ENCODE assay signal across 8 cellular contexts in genomic region chr15:31341501-31342195, GRCh38. TPM values are rescaled to one million over a fixed set of nuclear protein-coding genes. Genes with fewer than 3 reads are reported as not detected.
DNase-seq lines count a peak whose midpoint lies in the region; ATAC-seq, FAIRE-seq and TF ChIP-seq lines count a peak whose summit lies in the region.

No MANE protein-coding gene starts in this region.

- no peaks in the 10 kb centered on the region for H3K27me3 Mint-ChIP-seq in CD8-positive, alpha-beta T cell (ENCODE audit: low read depth)

- no peak for TF ChIP-seq CTCF in CD8-positive, alpha-beta T cell (IDR thresholded peaks at IDR 0.05)
- no peak for TF ChIP-seq CTCF in MM.1S (IDR thresholded peaks at IDR 0.05; ENCODE audit: low read length)
- no peak for TF ChIP-seq CTCF in K562 (IDR thresholded peaks at IDR 0.05 in 2 of 3, conservative IDR thresholded peaks at IDR 0.05 in 1 of 3; ENCODE audit: insufficient read depth in 2 of 3, low read depth in 1 of 3, low read length in 3 of 3)
- no peak for TF ChIP-seq CTCF in neutrophil (IDR thresholded peaks at IDR 0.05)
- TF ChIP-seq CTCF in GM20000 (IDR thresholded peaks at IDR 0.05; ENCODE audit: extremely low read depth, missing control alignments): no peak

- no peaks in the 10 kb centered on the region for H3K9me3 Mint-ChIP-seq in CD8-positive, alpha-beta T cell

- no peaks in the 10 kb centered on the region for H3K27me3 ChIP-seq in CD8-positive, alpha-beta T cell (ENCODE audit: insufficient read depth, low read length)
- H3K27me3 ChIP-seq in MM.1S (replicated peaks; ENCODE audit: insufficient read depth, low read length) (no peaks in the 10 kb centered on the region), K562 (ENCODE audit: control insufficient read depth in 2 of 2, insufficient read depth in 2 of 2, low read length in 2 of 2) (peaks cover 0 to 13% of the 10 kb centered on the region in 2 experiments; a peak in 2 of 5 replicates), neutrophil (no peaks in the 10 kb centered on the region)

- H3K4me3 ChIP-seq in CD8-positive, alpha-beta T cell (ENCODE audit: low read depth, low read length): no peak overlapping the region
- H3K4me3 ChIP-seq in MM.1S (ENCODE audit: low read length) (no peak overlapping the region), K562 (no peak overlapping the region), neutrophil (ENCODE audit: low read depth in 1 of 2, low read length in 1 of 2) (no peak overlapping the region)

- H2AFZ ChIP-seq in MM.1S (ENCODE audit: low read length) (no peak overlapping the region), K562 (ENCODE audit: low read depth, low read length) (no peak overlapping the region)

- 9% methylated on average over 4 of the region's 4 CpGs for WGBS in K562 (ENCODE audit: insufficient coverage, low coverage, missing lambda C conversion rate)

- ATAC-seq in CD8-positive, alpha-beta T cell: peak; percentile 39
- ATAC-seq in K562: no peak
- ATAC-seq in GM19395 (IDR thresholded peaks at IDR 0.05; ENCODE audit: unreplicated experiment): no peak
- ATAC-seq in GM21360 (IDR thresholded peaks at IDR 0.05; ENCODE audit: unreplicated experiment): no peak
- ATAC-seq in GM19023 (IDR thresholded peaks at IDR 0.05; ENCODE audit: unreplicated experiment): no peak

- in situ Hi-C loops in K562 (cut with MboI): no loop called here

- CTCF ChIA-PET in CD8-positive, alpha-beta T cell (lab: Charles Lee): interaction anchor here (1.0 to 18.1 kb wide), 7 partner anchors 7 to 148 kb away, joined by 3 to 286 read pairs (median 5); no protein-coding TSS in a partner anchor
- CTCF ChIA-PET in K562 (lab: Yijun Ruan, JAX; ENCODE audit: low intra/inter-chr PET ratio): no interaction called here

- intact Hi-C loops in CD8-positive, alpha-beta T cell (cut with DNase I, micrococcal nuclease): loop anchor here (1.0 kb wide), 2 partner anchors 10 to 22 kb away; no protein-coding TSS in a partner anchor
- intact Hi-C loops in K562 (cut with micrococcal nuclease): no loop called here

- TF ChIP-seq EP300 in K562 (IDR thresholded peaks at IDR 0.05; ENCODE audit: low read length): no peak

- H4K20me1 ChIP-seq in MM.1S (ENCODE audit: insufficient read depth, low read length): no peaks in the 10 kb centered on the region
- H4K20me1 ChIP-seq in K562 (replicated peaks; ENCODE audit: control insufficient read depth, insufficient read depth, low read length): peaks cover 45% of the 10 kb centered on the region

- no peak for TF ChIP-seq POLR2A in K562 (conservative IDR thresholded peaks at IDR 0.05)

- no peaks in the 10 kb centered on the region for H3K36me3 ChIP-seq in CD8-positive, alpha-beta T cell (ENCODE audit: insufficient read depth, low read length)
- H3K36me3 ChIP-seq in MM.1S (replicated peaks; ENCODE audit: insufficient read depth, low read length) (no peaks in the 10 kb centered on the region), K562 (ENCODE audit: control insufficient read depth, insufficient read depth, low read length) (no peaks in the 10 kb centered on the region), neutrophil (peaks cover 16% of the 10 kb centered on the region)

- peak in 2 of 7 experiments; percentile 47 to 63 for DNase-seq in CD8-positive, alpha-beta T cell
- no peak for DNase-seq in MM.1S
- DNase-seq in K562 (ENCODE audit: extremely low read depth in 1 of 4, low spot score in 3 of 4): no peak
- no peak for DNase-seq in GM20000 (ENCODE audit: low spot score)

- no peak for FAIRE-seq in K562 (lab: Jason Lieb, UNC)

- POLR2A ChIA-PET in CD8-positive, alpha-beta T cell (lab: Charles Lee): interaction anchor here (0.5 to 16.5 kb wide), 7 partner anchors 13 to 133 kb away, joined by 3 to 296 read pairs (median 5); partner anchors contain the start of gene KLF13
- POLR2A ChIA-PET in K562 (lab: Yijun Ruan, JAX): interaction anchor here (1.0 kb wide), 1 partner anchor 13 kb away, joined by 3 read pairs; no protein-coding TSS in a partner anchor

- peak overlapping the region; percentile 54 for H3K27ac ChIP-seq in CD8-positive, alpha-beta T cell (ENCODE audit: low read depth, low read length)
- H3K27ac ChIP-seq in MM.1S (ENCODE audit: low read length): peak overlapping the region; percentile 12; the same call in 1 of the 2 replicates
- no peak overlapping the region for H3K27ac ChIP-seq in K562 (ENCODE audit: extremely low read depth, low read depth, low read length)
- H3K27ac ChIP-seq in neutrophil: peak overlapping the region; percentile 78

- H3K9me3 ChIP-seq in CD8-positive, alpha-beta T cell (ENCODE audit: low read length): no peaks in the 10 kb centered on the region
- no peaks in the 10 kb centered on the region for H3K9me3 ChIP-seq in MM.1S (replicated peaks; ENCODE audit: insufficient read depth, low read length)
- H3K9me3 ChIP-seq in K562 (replicated peaks; ENCODE audit: control insufficient read depth, insufficient read depth, low read depth, low read length): no peaks in the 10 kb centered on the region
- no peaks in the 10 kb centered on the region for H3K9me3 ChIP-seq in neutrophil

- H3K4me1 ChIP-seq in CD8-positive, alpha-beta T cell (ENCODE audit: insufficient read depth, low read length): peaks cover 100% of the 10 kb centered on the region
- H3K4me1 ChIP-seq in MM.1S (ENCODE audit: low read length): peaks cover 83% of the 10 kb centered on the region
- H3K4me1 ChIP-seq in K562 (replicated peaks in 1 of 2; ENCODE audit: control insufficient read depth in 2 of 2, insufficient read depth in 2 of 2, low read length in 2 of 2): peaks cover 0 to 32% of the 10 kb centered on the region in 2 experiments; a peak in 3 of 5 replicates
- H3K4me1 ChIP-seq in neutrophil (ENCODE audit: control insufficient read depth in 1 of 2, insufficient read depth in 1 of 2, low read depth in 1 of 2, low read length in 1 of 2): peaks cover 56 to 91% of the 10 kb centered on the region in 2 experiments

- H3K4me2 ChIP-seq in MM.1S (ENCODE audit: low read depth, low read length) (no peak overlapping the region), K562 (ENCODE audit: insufficient read depth, low read length) (no peak overlapping the region)

- peaks cover 27% of the 10 kb centered on the region for H3K36me3 Mint-ChIP-seq in CD8-positive, alpha-beta T cell

- no peak for TF ChIP-seq RAD21 in K562 (CRISPR knock-in tag; conservative IDR thresholded peaks at IDR 0.05 in 1 of 2, IDR thresholded peaks at IDR 0.05 in 1 of 2)

- H3K4me1 Mint-ChIP-seq in CD8-positive, alpha-beta T cell (ENCODE audit: low read depth): peaks cover 98% of the 10 kb centered on the region

- peak overlapping the region; percentile 65 for H3K4me3 Mint-ChIP-seq in CD8-positive, alpha-beta T cell

- H3K9me1 ChIP-seq in K562 (ENCODE audit: control insufficient read depth, insufficient read depth, low read length): no peaks in the 10 kb centered on the region

- H3K79me2 ChIP-seq in MM.1S (ENCODE audit: low read length): peaks cover 100% of the 10 kb centered on the region
- no peaks in the 10 kb centered on the region; the same call in 2 of the 3 replicates for H3K79me2 ChIP-seq in K562 (ENCODE audit: control insufficient read depth, insufficient read depth, low read length)

- peak overlapping the region; percentile 97 for H3K27ac Mint-ChIP-seq in CD8-positive, alpha-beta T cell

- H3F3A ChIP-seq in MM.1S (ENCODE audit: insufficient read depth, low read length): peaks cover 56% of the 10 kb centered on the region

- no TSS peak for BruUV-seq in K562 (replicated peaks; lab: Mats Ljungman, UMichigan)

- H3K9me2 ChIP-seq in MM.1S (replicated peaks; ENCODE audit: insufficient read depth, low read length): no peaks in the 10 kb centered on the region

- H3K9ac ChIP-seq in MM.1S (ENCODE audit: low read length) (no peak overlapping the region), K562 (ENCODE audit: insufficient read depth in 1 of 2, low read depth in 2 of 2, low read length in 2 of 2) (no peak overlapping the region)

TF ChIP-seq in K562, 482 proteins besides CTCF, POLR2A, EP300 and RAD21:
- no peak for TF ChIP-seq PHF21A (IDR thresholded peaks at IDR 0.05; ENCODE audit: borderline replicate concordance, low read depth)
- TF ChIP-seq ZC3H11A (IDR thresholded peaks at IDR 0.05; ENCODE audit: low read depth, low read length): no peak
- peak; percentile 60 for TF ChIP-seq RFX1 (IDR thresholded peaks at IDR 0.05)

RNA-seq across cellular contexts. Expression of gene KLF13, which starts 15.0 kb away (rescaled TPM):
- total RNA-seq in CD8-positive, alpha-beta T cell: 100 to 1,000 TPM; 359 to 364 TPM
- 3.0 and 4.1 TPM in 2 replicates for total RNA-seq in K562 (2011; cell fraction: chromatin; rRNA removed; ENCODE audit: low replicate concordance)
- total RNA-seq in K562 (2011; cell fraction: nucleolus; rRNA removed): 3.0 and 4.2 TPM in 2 replicates
- total RNA-seq in K562 (2011; cell fraction: nucleoplasm; rRNA removed): 6.4 and 7.3 TPM in 2 replicates
- 6.4 and 6.5 TPM in 2 replicates for total RNA-seq in K562 (2014; rRNA removed)
- total RNA-seq in K562 (2014; rRNA removed; fragmentation: Illumina TruSeq; extraction: Trizol): 8.1 and 9.6 TPM in 2 replicates
- total RNA-seq in K562 (2015; rRNA removed; fragmentation: Illumina TruSeq; extraction: Trizol): 4.5 and 6.1 TPM in 2 replicates
- 10.5 and 13.6 TPM in 2 replicates for total RNA-seq in K562 (2021)
- 4.1 and 4.8 TPM in 2 replicates for polyA plus RNA-seq in K562 (2011; rRNA removed)
- 2.1 and 2.7 TPM in 2 replicates for polyA plus RNA-seq in K562 (2011; cell fraction: cytosol; rRNA removed)
- 1.3 and 2.2 TPM in 2 replicates for polyA plus RNA-seq in K562 (2011; cell fraction: nucleus; rRNA removed)
- 6.4 and 7.3 TPM in 2 replicates for polyA plus RNA-seq in K562 (2012)
- 5.9 TPM in 2 replicates for polyA plus RNA-seq in K562 (2014; fragmentation: Illumina TruSeq; extraction: Trizol)
- polyA plus RNA-seq in K562 (2014; fragmentation: Nextera tagmentation; extraction: Ambion mirVana): 1 to 10 TPM; 1.8 to 2.2 TPM
- polyA plus RNA-seq in K562 (2014; rRNA removed): 3.0 and 3.3 TPM in 2 replicates
- 4.6 and 5.4 TPM in 2 replicates for polyA minus RNA-seq in K562 (2011; rRNA and poly(A)+ RNA removed)
- polyA minus RNA-seq in K562 (2011; cell fraction: cytosol; rRNA and poly(A)+ RNA removed): 3.5 and 4.4 TPM in 2 replicates
- 1.00 and 1.3 TPM in 2 replicates for polyA minus RNA-seq in K562 (2011; cell fraction: nucleus; rRNA and poly(A)+ RNA removed)

Comparison
In these comparisons a context has a peak if more than half of its experiments do, and no peak if none do; other contexts are left out.
1. RNA of gene KLF13, which starts 15.0 kb away (total RNA-seq): 359 to 364 TPM in CD8-positive, alpha-beta T cell; 3.0 to 13.6 TPM in K562; every median in the first group is over 10 times any median in the second.